8 cellular contexts compared by ENCODE assay signal in genomic region chr2:209368924-209369323, GRCh38. TPM values are rescaled to one million over a fixed set of nuclear protein-coding genes. Genes with fewer than 3 reads are reported as not detected.
DNase-seq lines count a peak whose midpoint lies in the region; ATAC-seq, FAIRE-seq and TF ChIP-seq lines count a peak whose summit lies in the region.

No MANE protein-coding gene starts in this region.

- H3K27ac ChIP-seq in kidney (ENCODE audit: low read depth in 2 of 2, low read length in 2 of 2): no peak overlapping the region

- intact Hi-C loops in kidney (cut with DNase I): no loop called here

- DNase-seq in T-helper 2 cell treated with Interferon-gamma antibody and Interleukin-4, amounts not matched to agents 5 μg/mL and 100 μg/mL, for 36 hours (ENCODE audit: low spot score): peak; percentile 7
- peak; percentile 59 for DNase-seq in kidney
- no peak for DNase-seq in GM19240 (ENCODE audit: insufficient read length, low spot score)
- DNase-seq in chondrocyte (ENCODE audit: low spot score): no peak
- no peak for DNase-seq in midbrain (lab: John Stamatoyannopoulos, UW)
- DNase-seq in activated CD4-positive, alpha-beta T cell treated with anti-CD3 and anti-CD28 coated beads, Interleukin-2, amount 50 U/mL, for 4 hours: no peak

- peak; percentile 90 for ATAC-seq in GM18511 (IDR thresholded peaks at IDR 0.05; ENCODE audit: unreplicated experiment)
- peak; percentile 73 for ATAC-seq in HG03039 (IDR thresholded peaks at IDR 0.05; ENCODE audit: unreplicated experiment)

- no peak overlapping the region for H3K9ac ChIP-seq in kidney (ENCODE audit: low read length in 2 of 2)

- no peak overlapping the region for H3K27ac Mint-ChIP-seq in T-helper 2 cell treated with Interferon-gamma antibody and Interleukin-4, amounts not matched to agents 5 μg/mL and 100 μg/mL, for 36 hours
- H3K27ac Mint-ChIP-seq in chondrocyte (ENCODE audit: unreplicated experiment): no peak overlapping the region

- H3K36me3 Mint-ChIP-seq in T-helper 2 cell treated with Interferon-gamma antibody and Interleukin-4, amounts not matched to agents 5 μg/mL and 100 μg/mL, for 36 hours (ENCODE audit: low read depth): no peaks in the 10 kb centered on the region
- H3K36me3 Mint-ChIP-seq in chondrocyte (ENCODE audit: low read depth): no peaks in the 10 kb centered on the region

- no peaks in the 10 kb centered on the region for H3K4me1 ChIP-seq in kidney (ENCODE audit: control insufficient read depth in 1 of 2, insufficient read depth in 1 of 2, low read depth in 1 of 2, low read length in 2 of 2)

- TF ChIP-seq CTCF in kidney (IDR thresholded peaks at IDR 0.05; ENCODE audit: borderline replicate concordance, extremely low read depth, insufficient read depth): no peak
- no peak for TF ChIP-seq CTCF in chondrocyte (IDR thresholded peaks at IDR 0.05)

- H3K4me3 Mint-ChIP-seq in T-helper 2 cell treated with Interferon-gamma antibody and Interleukin-4, amounts not matched to agents 5 μg/mL and 100 μg/mL, for 36 hours: no peak overlapping the region
- no peak overlapping the region for H3K4me3 Mint-ChIP-seq in chondrocyte (ENCODE audit: unreplicated experiment)

- no peaks in the 10 kb centered on the region for H3K4me1 Mint-ChIP-seq in T-helper 2 cell treated with Interferon-gamma antibody and Interleukin-4, amounts not matched to agents 5 μg/mL and 100 μg/mL, for 36 hours (ENCODE audit: low read depth)
- H3K4me1 Mint-ChIP-seq in chondrocyte (ENCODE audit: low read depth): no peaks in the 10 kb centered on the region

- H3K27me3 Mint-ChIP-seq in T-helper 2 cell treated with Interferon-gamma antibody and Interleukin-4, amounts not matched to agents 5 μg/mL and 100 μg/mL, for 36 hours (ENCODE audit: low read depth): no peaks in the 10 kb centered on the region
- H3K27me3 Mint-ChIP-seq in chondrocyte (ENCODE audit: low read depth): peaks cover 7% of the 10 kb centered on the region

- H3K36me3 ChIP-seq in kidney (ENCODE audit: control insufficient read depth in 1 of 2, insufficient read depth in 2 of 2, low read length in 2 of 2): no peaks in the 10 kb centered on the region

- no peak for FAIRE-seq in kidney (lab: Jason Lieb, UNC)

- H3K9me3 Mint-ChIP-seq in T-helper 2 cell treated with Interferon-gamma antibody and Interleukin-4, amounts not matched to agents 5 μg/mL and 100 μg/mL, for 36 hours: peaks cover 6% of the 10 kb centered on the region
- peaks cover 20% of the 10 kb centered on the region for H3K9me3 Mint-ChIP-seq in chondrocyte (ENCODE audit: low read depth)

- H3K9me3 ChIP-seq in kidney (ENCODE audit: control insufficient read depth in 1 of 2, low read length in 2 of 2): no peaks in the 10 kb centered on the region

- H3K4me3 ChIP-seq in kidney (ENCODE audit: low read length in 2 of 2): no peak overlapping the region

RNA-seq across cellular contexts. Expression of gene MAP2, which starts 54.9 kb away (rescaled TPM):
- total RNA-seq in kidney: 11.4 TPM
- polyA plus RNA-seq in kidney (ENCODE audit: insufficient read depth, low read depth, low replicate concordance): 3.6 TPM
- total RNA-seq in chondrocyte: 12.2 to 16.3 TPM (median 13.9 TPM) in 3 replicates

Comparison
In these comparisons a context has a peak if more than half of its experiments do, and no peak if none do; other contexts are left out.
1. DNase-seq: peak in T-helper 2 cell treated with Interferon-gamma antibody and Interleukin-4, amounts not matched to agents 5 μg/mL and 100 μg/mL, for 36 hours (single experiment) and kidney (single experiment); none in GM19240 (single experiment), chondrocyte (single experiment), midbrain (single experiment) and activated CD4-positive, alpha-beta T cell treated with anti-CD3 and anti-CD28 coated beads, Interleukin-2, amount 50 U/mL, for 4 hours (0 of 2).